ENCODE assay signal across 8 cellular contexts in the genomic region with DNA sequence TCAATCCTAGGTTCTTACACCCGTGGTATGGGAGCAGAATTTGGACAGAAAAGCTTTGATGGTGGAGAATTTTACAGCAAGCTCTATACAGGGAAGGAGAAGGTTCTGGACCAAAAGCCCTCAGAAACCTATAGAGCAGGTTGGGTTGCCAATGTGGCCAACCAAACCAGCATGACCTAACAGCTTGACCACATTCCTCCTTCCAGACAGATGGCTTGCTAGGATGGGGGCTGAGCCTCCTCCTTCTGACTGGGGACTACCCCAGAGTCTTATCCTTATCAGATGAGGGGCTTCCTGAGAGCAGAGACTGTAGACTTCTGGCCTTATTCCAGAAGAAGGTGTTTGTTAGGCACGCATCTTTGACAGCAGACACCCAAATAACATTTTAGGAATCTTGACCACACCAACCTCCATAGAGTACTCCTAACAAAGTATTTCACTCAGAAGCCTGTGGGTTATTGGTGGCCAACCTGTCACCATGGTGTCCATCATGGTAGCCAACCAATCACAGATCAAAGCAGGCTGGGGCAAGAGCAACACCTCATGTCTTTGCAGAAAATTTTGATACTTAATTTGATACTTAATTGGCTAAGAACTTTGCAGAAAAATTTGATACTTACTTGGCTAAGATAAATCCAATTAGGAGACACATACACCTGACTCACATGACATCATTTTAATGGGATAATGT. TPM values are rescaled to one million over a fixed set of nuclear protein-coding genes. Genes with fewer than 3 reads are reported as not detected.
"Had no signal": no experiment of that assay in that cellular context is flagged by ENCODE, and none has a peak within 500 bp of the region (broad histone marks: within the 10 kb centered on the region; RNA-seq: fewer than 3 reads in every experiment).

No MANE protein-coding gene starts in this region.

- ATAC-seq: HCT116, HepG2 had no signal

- FAIRE-seq: HepG2 had no signal

- H3K4me1 ChIP-seq: HAP-1 had no signal

- H3K4me3 ChIP-seq: HAP-1 had no signal

- H3K9me3 Mint-ChIP-seq: HFFc6, IgD-negative memory B cell had no signal

- DNase-seq: GOT3, H7, HFFc6 had no signal

- H3K36me3 ChIP-seq: HAP-1 had no signal

- H3K4me1 Mint-ChIP-seq: IgD-negative memory B cell had no signal

- H3K27ac Mint-ChIP-seq: HFFc6, IgD-negative memory B cell had no signal

- H3K9me3 ChIP-seq: HAP-1 had no signal

- H3K27ac ChIP-seq: HL-60 had no signal

- H3K4me3 Mint-ChIP-seq: HFFc6, IgD-negative memory B cell had no signal

RNA-seq across cellular contexts. Expression of gene EPAS1, which starts 34.8 kb away (rescaled TPM):
- polyA plus RNA-seq: IgD-negative memory B cell had no signal
